ENCODE assay signal across 12 cellular contexts in genomic region chr1:66397192-66397591, GRCh38.
A peak's percentile ranks its signal among the peaks of the same experiment; 100 is the strongest.
DNase-seq lines count a peak whose midpoint lies in the region; ATAC-seq and TF ChIP-seq lines count a peak whose summit lies in the region.
"Had no signal": no experiment of that assay in that cellular context is flagged by ENCODE, and none has a peak within 500 bp of the region (broad histone marks: within the 10 kb centered on the region; RNA-seq: fewer than 3 reads in every experiment).

No MANE protein-coding gene starts in this region.

- ATAC-seq in HG02642 (IDR thresholded peaks at IDR 0.05; ENCODE audit: poor library complexity, unreplicated experiment) (peak; percentile 28), HG03521 (IDR thresholded peaks at IDR 0.05; ENCODE audit: unreplicated experiment) (peak; percentile 36), mucosa of descending colon (peak; percentile 49)

- H3K27ac Mint-ChIP-seq in activated T-cell treated with anti-CD3 and anti-CD28 coated beads, Interleukin-2, amount 50 U/mL, for 24 hours, result no peak overlapping the region

- no peaks in the 10 kb centered on the region for H3K27me3 Mint-ChIP-seq in activated T-cell treated with anti-CD3 and anti-CD28 coated beads, Interleukin-2, amount 50 U/mL, for 24 hours

- peaks cover 48% of the 10 kb centered on the region for H3K4me1 Mint-ChIP-seq in activated T-cell treated with anti-CD3 and anti-CD28 coated beads, Interleukin-2, amount 50 U/mL, for 24 hours (ENCODE audit: low read depth)

- H3K36me3 ChIP-seq in mucosa of descending colon (ENCODE audit: low read depth), result no peaks in the 10 kb centered on the region
- H3K36me3 ChIP-seq: upper lobe of right lung had no signal

- H3K9me3 ChIP-seq in mucosa of descending colon, result no peaks in the 10 kb centered on the region
- H3K9me3 ChIP-seq: upper lobe of right lung had no signal

- TF ChIP-seq CTCF in mucosa of descending colon (IDR thresholded peaks at IDR 0.05) (no peak), foreskin fibroblast (IDR thresholded peaks at IDR 0.05; ENCODE audit: low read depth, low read length) (no peak)

- H3K9me3 Mint-ChIP-seq in activated T-cell treated with anti-CD3 and anti-CD28 coated beads, Interleukin-2, amount 50 U/mL, for 24 hours, result no peaks in the 10 kb centered on the region

- H3K4me3 ChIP-seq in mucosa of descending colon, result no peak overlapping the region
- H3K4me3 ChIP-seq in foreskin fibroblast (ENCODE audit: low read depth in 1 of 2, low read length in 2 of 2), result no peak overlapping the region
- H3K4me3 ChIP-seq: upper lobe of right lung had no signal

- intact Hi-C loops in mucosa of descending colon (cut with DNase I, micrococcal nuclease), result no loop called here

- no peaks in the 10 kb centered on the region for H3K4me1 ChIP-seq in mucosa of descending colon (ENCODE audit: low read depth)
- H3K4me1 ChIP-seq: upper lobe of right lung had no signal

- H3K36me3 Mint-ChIP-seq in activated T-cell treated with anti-CD3 and anti-CD28 coated beads, Interleukin-2, amount 50 U/mL, for 24 hours (ENCODE audit: low read depth), result no peaks in the 10 kb centered on the region

- H3K4me3 Mint-ChIP-seq in activated T-cell treated with anti-CD3 and anti-CD28 coated beads, Interleukin-2, amount 50 U/mL, for 24 hours, result no peak overlapping the region

- peak; percentile 18 for DNase-seq in NCI-H82 (lab: John Stamatoyannopoulos, UW)
- DNase-seq in NCI-H82 treated with DMSO at 0.1 percent for 48 hours (lab: John Stamatoyannopoulos, UW; ENCODE audit: unreplicated experiment), result no peak
- no peak for DNase-seq in mucosa of descending colon
- DNase-seq in foreskin fibroblast, result no peak
- no peak for DNase-seq in activated T-cell treated with anti-CD3 and anti-CD28 coated beads, Interleukin-2, amount 50 U/mL, for 24 hours
- DNase-seq in NCI-H1930 (lab: John Stamatoyannopoulos, UW), result no peak
- DNase-seq: activated effector memory CD4-positive, alpha-beta T cell treated with anti-CD3 and anti-CD28 coated beads, Interleukin-2, amount 50 U/mL, for 16 hours; NCI-H2171; T1000; upper lobe of right lung had no signal
